Comparison of ENCODE assay signal across 8 cellular contexts in the genomic region with DNA sequence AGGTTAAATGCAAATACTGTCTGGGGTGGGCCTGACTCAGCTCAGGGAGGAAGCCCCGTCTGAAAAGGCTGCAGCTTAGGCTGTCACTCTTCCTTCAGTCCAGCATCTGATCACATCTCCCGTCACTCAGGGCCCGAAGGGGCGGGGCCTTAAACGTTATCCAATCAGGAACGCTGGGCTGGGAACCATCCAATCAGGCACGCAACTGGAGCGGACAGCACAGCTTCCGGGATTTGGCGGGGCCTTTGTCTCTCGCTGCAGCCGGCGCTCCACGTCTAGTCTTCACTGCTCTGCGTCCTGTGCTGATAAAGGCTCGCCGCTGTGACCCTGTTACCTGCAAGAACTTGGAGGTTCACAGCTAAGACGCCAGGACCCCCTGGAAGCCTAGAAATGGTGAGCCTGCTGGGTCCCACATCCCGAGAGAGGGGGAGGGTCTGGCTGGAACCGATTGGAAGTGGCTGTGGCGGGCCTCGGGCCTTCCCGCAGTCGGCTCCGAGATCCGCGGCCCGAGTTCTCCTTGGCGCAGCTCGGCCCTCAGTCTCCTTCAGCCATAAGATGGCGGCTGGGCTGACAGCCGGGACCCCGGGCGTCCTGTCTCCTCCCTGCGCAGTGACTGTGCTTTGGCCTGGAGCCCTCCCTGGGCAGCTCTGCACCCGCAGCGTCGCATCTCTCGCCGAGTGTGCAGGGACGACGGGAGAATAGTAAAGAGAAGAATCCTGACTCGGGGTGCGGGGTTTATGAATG. TPM values are rescaled to one million over a fixed set of nuclear protein-coding genes. Genes with fewer than 3 reads are reported as not detected.
DNase-seq lines count a peak whose midpoint lies in the region; ATAC-seq, FAIRE-seq and TF ChIP-seq lines count a peak whose summit lies in the region.

A gene (plus strand): TSS at position 248 of the 744 bp plus-strand sequence. CDS start 143 bp downstream, at position 391.

- TF ChIP-seq EP300 in upper lobe of left lung (IDR thresholded peaks at IDR 0.05) = no peak

- peak; percentile 95 for FAIRE-seq in GM12891 (lab: Jason Lieb, UNC)

- peaks cover 32 to 53% (median 46%) of the 10 kb centered on the region in 3 donors for H3K4me1 Mint-ChIP-seq in T-cell

- H3K4me1 ChIP-seq in adrenal gland (replicated peaks in 1 of 2) = peaks cover 10 to 21% of the 10 kb centered on the region in 2 donors
- H3K4me1 ChIP-seq in heart left ventricle = peaks cover 0 to 27% (median 13%) of the 10 kb centered on the region in 12 donors
- H3K4me1 ChIP-seq in upper lobe of left lung = peaks cover 8 to 27% (median 17%) of the 10 kb centered on the region in 4 donors

- ATAC-seq in HG02840 (IDR thresholded peaks at IDR 0.05; ENCODE audit: low FRiP score, unreplicated experiment) (peak; percentile 100), T-cell (replicated peaks in 1 of 4) (peak; percentile 98 to 99 (median 99)), heart left ventricle (peak; percentile 100), upper lobe of left lung (ENCODE audit: low FRiP score in 2 of 2) (peak; percentile 99)

- H3K4me3 ChIP-seq in adrenal gland (peak within 1 kb of the TSS; percentile 40 to 96 (median 84)), heart left ventricle (peak within 1 kb of the TSS; percentile 51 to 99 (median 83)), upper lobe of left lung (peak within 1 kb of the TSS; percentile 41 to 86 (median 78))

- H3K27ac ChIP-seq in adrenal gland (peak within 1 kb of the TSS; percentile 62 to 94 (median 92)), heart left ventricle (peak within 1 kb of the TSS; percentile 53 to 94 (median 86)), upper lobe of left lung (peak within 1 kb of the TSS; percentile 78 to 92 (median 88))

- peak within 1 kb of the TSS; percentile 96 to 98 (median 96) for H3K4me3 Mint-ChIP-seq in T-cell

- H3K9me3 ChIP-seq in adrenal gland (replicated peaks in 1 of 3) (no peaks in the 10 kb centered on the region), heart left ventricle (no peaks in the 10 kb centered on the region), upper lobe of left lung (no peaks in the 10 kb centered on the region)

- H3K27ac Mint-ChIP-seq in T-cell = peak within 1 kb of the TSS; percentile 89 to 90

- peak; percentile 98 for TF ChIP-seq POLR2A in GM12891 (IDR thresholded peaks at IDR 0.05; ENCODE audit: low read depth, low read length)
- peak; percentile 88 to 97 for TF ChIP-seq POLR2A in adrenal gland (IDR thresholded peaks at IDR 0.05)
- peak; percentile 25 to 98 for TF ChIP-seq POLR2A in heart left ventricle (IDR thresholded peaks at IDR 0.05)
- peak in 3 of 4 donors; percentile 87 to 99 (median 97) for TF ChIP-seq POLR2A in upper lobe of left lung (IDR thresholded peaks at IDR 0.05)

- H3K27me3 ChIP-seq in adrenal gland (no peaks in the 10 kb centered on the region), heart left ventricle (no peaks in the 10 kb centered on the region), upper lobe of left lung (no peaks in the 10 kb centered on the region)

- POLR2A ChIA-PET in T-cell (lab: Charles Lee) = interaction anchor here (0.6 to 1.1 kb wide), 8 partner anchors 9 to 582 kb away, joined by 3 to 6 read pairs (median 3); a partner anchor contains a TSS

- WGBS in adrenal gland, 4 donors = 0 to 1% (median 1%) methylated on average over 17 to 44 of the region's 44 CpGs
- 0 to 1% (median 0%) methylated on average over 43 to 44 of the region's 44 CpGs for WGBS in heart left ventricle, 4 donors
- WGBS in upper lobe of left lung, 2 donors = 0 to 2% methylated on average over 30 to 31 of the region's 44 CpGs

- TF ChIP-seq CTCF in adrenal gland (IDR thresholded peaks at IDR 0.05) (no peak), heart left ventricle (IDR thresholded peaks at IDR 0.05) (no peak), upper lobe of left lung (IDR thresholded peaks at IDR 0.05) (no peak)

- H3K27me3 Mint-ChIP-seq in T-cell = no peaks in the 10 kb centered on the region

- DNase-seq in GM12891 (ENCODE audit: insufficient read length, low spot score) = peak; percentile 78
- DNase-seq in NCI-H1436 treated with DMSO at 0.1 percent for 48 hours (lab: John Stamatoyannopoulos, UW) = peak; percentile 92
- peak; percentile 90 to 97 (median 94) for DNase-seq in T-cell
- peak; percentile 96 to 99 (median 98) for DNase-seq in adrenal gland
- peak; percentile 96 to 99 (median 97) for DNase-seq in heart left ventricle
- peak; percentile 99 for DNase-seq in pons (ENCODE audit: low spot score)
- DNase-seq in upper lobe of left lung = peak; percentile 90 to 98

- H3K9me3 Mint-ChIP-seq in T-cell = no peaks in the 10 kb centered on the region

- H3K36me3 ChIP-seq in adrenal gland (replicated peaks in 1 of 2) (peaks cover 0 to 4% of the 10 kb centered on the region in 2 donors), heart left ventricle (peaks cover 0 to 16% (median 3%) of the 10 kb centered on the region in 9 donors), upper lobe of left lung (no peaks in the 10 kb centered on the region)

- CTCF ChIA-PET in T-cell (lab: Charles Lee) = interaction anchor here (0.5 to 0.6 kb wide), 2 partner anchors 29 to 1929 kb away, joined by 3 read pairs; no protein-coding TSS in a partner anchor

- H3K36me3 Mint-ChIP-seq in T-cell = peaks cover 15% of the 10 kb centered on the region

- intact Hi-C loops in adrenal gland (cut with DNase I) = no loop called here
- intact Hi-C loops in heart left ventricle (cut with DNase I) = no loop called here

TF ChIP-seq in GM12891, 5 proteins besides CTCF, POLR2A, EP300 and RAD21:
- peak; percentile 43 for TF ChIP-seq SPI1 (IDR thresholded peaks at IDR 0.05; ENCODE audit: low read depth, low read length)
- TF ChIP-seq POLR2AphosphoS5 (IDR thresholded peaks at IDR 0.05; ENCODE audit: low read depth, low read length) = peak; percentile 98
- no peak for TF ChIP-seq PAX5 (IDR thresholded peaks at IDR 0.05; ENCODE audit: insufficient read depth, low read length, severe bottlenecking)
- 0 out of 2 replicates have a peak, but pooled peaks have one; percentile 74 for TF ChIP-seq POU2F2 (IDR thresholded peaks at IDR 0.05; ENCODE audit: low read depth, low read length)
- peak; percentile 95 for TF ChIP-seq TAF1 (IDR thresholded peaks at IDR 0.05; ENCODE audit: low read depth, low read length)

RNA-seq across cellular contexts. Expression of the gene that starts here (rescaled TPM):
- polyA plus RNA-seq in GM12891 (2012; ENCODE audit: low read depth, missing spikeins) = 7.5 TPM
- 10 to 100 TPM; 17.9 to 25.6 (median 19.2) TPM for total RNA-seq in T-cell
- total RNA-seq in adrenal gland = 10 to 100 TPM in 6 of 8 donors, 1 to 10 TPM in 2; 3.9 to 14.0 (median 11.4) TPM
- polyA plus RNA-seq in adrenal gland = 10 to 100 TPM in 1 of 3 donors, 1 to 10 TPM in 2; 2.7 to 21.9 (median 3.2) TPM
- total RNA-seq in heart left ventricle = 1 to 10 TPM; 2.4 to 5.0 (median 3.2) TPM
- 1 to 10 TPM; 2.4 to 2.9 TPM for polyA plus RNA-seq in heart left ventricle
- 10 to 100 TPM in 1 of 6 donors, 1 to 10 TPM in 4, under 1 TPM in 1; 0.78 to 16.0 (median 5.4) TPM for total RNA-seq in upper lobe of left lung

Comparison
In these comparisons a context has a peak if more than half of its experiments do, and no peak if none do; other contexts are left out.
1. Peak in every context shown above with its lines: DNase-seq, ATAC-seq, H3K4me3 ChIP-seq and H3K27ac ChIP-seq.